Comparison of ENCODE assay signal across 19 cellular contexts in genomic region chr10:5125315-5126044, GRCh38. TPM values are rescaled to one million over a fixed set of nuclear protein-coding genes. Genes with fewer than 3 reads are reported as not detected.
DNase-seq lines count a peak whose midpoint lies in the region; ATAC-seq, FAIRE-seq and TF ChIP-seq lines count a peak whose summit lies in the region.
"Had no signal": no experiment of that assay in that cellular context is flagged by ENCODE, and none has a peak within 500 bp of the region (broad histone marks: within the 10 kb centered on the region; RNA-seq: fewer than 3 reads in every experiment).

No MANE protein-coding gene starts in this region.

- H3K36me3 ChIP-seq in liver (ENCODE audit: control insufficient read depth in 4 of 4, insufficient read depth in 3 of 4, low read depth in 1 of 4, low read length in 3 of 4) (peaks cover 3 to 20% (median 12%) of the 10 kb centered on the region in 4 donors), HepG2 (replicated peaks in 1 of 2; ENCODE audit: control insufficient read depth in 1 of 2, insufficient read depth in 2 of 2, low read length in 2 of 2) (no peaks in the 10 kb centered on the region), psoas muscle (ENCODE audit: insufficient read depth in 1 of 2, low read depth in 1 of 2) (no peaks in the 10 kb centered on the region), lower lobe of right lung (no peaks in the 10 kb centered on the region)
- H3K36me3 ChIP-seq: BE2C, SJCRH30 had no signal

- no peaks in the 10 kb centered on the region for H3K9me3 ChIP-seq in liver (ENCODE audit: control insufficient read depth in 4 of 4, low read length in 3 of 4)
- peaks cover 15% of the 10 kb centered on the region for H3K9me3 ChIP-seq in HepG2 (ENCODE audit: low read length)
- peaks cover 11% of the 10 kb centered on the region for H3K9me3 ChIP-seq in psoas muscle
- no peaks in the 10 kb centered on the region for H3K9me3 ChIP-seq in lower lobe of right lung
- H3K9me3 ChIP-seq: BE2C, SJCRH30 had no signal

- H3K27ac ChIP-seq in liver (ENCODE audit: low read depth in 1 of 2, low read length in 2 of 2) (peak overlapping the region; percentile 51 to 70), HepG2 (ENCODE audit: extremely low read length, insufficient read depth, low read length) (no peak overlapping the region), psoas muscle (no peak overlapping the region), lower lobe of right lung (no peak overlapping the region)
- H3K27ac ChIP-seq: SJCRH30 had no signal

- TF ChIP-seq CTCF in liver (IDR thresholded peaks at IDR 0.05; ENCODE audit: low read depth, low read length, missing input control) (no peak), HepG2 (CRISPR knock-in tag; IDR thresholded peaks at IDR 0.05) (no peak), fibroblast of mammary gland (conservative IDR thresholded peaks at IDR 0.05; ENCODE audit: control insufficient read depth, insufficient read depth, low read depth, low read length) (no peak), psoas muscle (IDR thresholded peaks at IDR 0.05) (no peak), lower lobe of right lung (IDR thresholded peaks at IDR 0.05) (no peak)

- no peak overlapping the region for H2AFZ ChIP-seq in HepG2 (ENCODE audit: low read length)

- no peak for TF ChIP-seq POLR2A in HepG2 (IDR thresholded peaks at IDR 0.05; ENCODE audit: insufficient read depth in 1 of 2, low read depth in 2 of 2, low read length in 2 of 2)

- no TSS peak for BruUV-seq in HepG2 (replicated peaks; lab: Mats Ljungman, UMichigan)

- CTCF ChIA-PET in HepG2 (lab: Yijun Ruan, JAX; ENCODE audit: low intra/inter-chr PET ratio, low total read pairs), result no interaction called here

- no peak overlapping the region for H3K9ac ChIP-seq in liver (ENCODE audit: low read depth in 1 of 2, low read length in 2 of 2)
- no peak overlapping the region for H3K9ac ChIP-seq in HepG2 (ENCODE audit: insufficient read depth, low read depth, low read length)

- H3K79me2 ChIP-seq in HepG2 (ENCODE audit: insufficient read depth, low read length), result no peaks in the 10 kb centered on the region

- 77% methylated on average over 3 of the region's 3 CpGs for WGBS in liver
- WGBS in HepG2 (ENCODE audit: low lambda C conversion rate), result 93% methylated on average over 3 of the region's 3 CpGs
- WGBS in psoas muscle, 3 donors, result 51 to 74% (median 73%) methylated on average over 3 of the region's 3 CpGs

- H3K4me3 ChIP-seq in liver (ENCODE audit: low read depth in 1 of 3, low read length in 3 of 3) (no peak overlapping the region), HepG2 (replicated peaks in 1 of 3; ENCODE audit: insufficient read depth in 1 of 3, low read depth in 2 of 3, low read length in 3 of 3) (no peak overlapping the region), fibroblast of mammary gland (ENCODE audit: control insufficient read depth, low read depth, low read length) (no peak overlapping the region), psoas muscle (no peak overlapping the region), lower lobe of right lung (no peak overlapping the region)
- H3K4me3 ChIP-seq: GM12878, SJCRH30 had no signal

- no peak overlapping the region for H3K4me2 ChIP-seq in HepG2 (ENCODE audit: low read depth, low read length)

- DNase-seq in HepG2 (ENCODE audit: low spot score) (no peak), fibroblast of mammary gland (ENCODE audit: low read depth) (peak; percentile 0), psoas muscle (no peak), lower lobe of right lung (no peak), NCI-H2081 (lab: John Stamatoyannopoulos, UW) (no peak), T-helper 9 cell (no peak)
- DNase-seq: BE2C, DND-41, H7, NCI-H1092 treated with DMSO at 0.1 percent for 48 hours, NCI-H146, NCI-H2029, NCI-H524 treated with DMSO at 0.1 percent for 48 hours, NCI-H82 had no signal

- POLR2A ChIA-PET in HepG2 (lab: Yijun Ruan, JAX), result no interaction called here

- H3K4me1 ChIP-seq in liver (ENCODE audit: control insufficient read depth in 4 of 4, insufficient read depth in 4 of 4, low read length in 3 of 4) (peaks cover 8 to 36% (median 31%) of the 10 kb centered on the region in 4 donors), HepG2 (ENCODE audit: insufficient read depth, low read length) (peaks cover 10% of the 10 kb centered on the region; the same call in 1 of the 2 replicates), psoas muscle (no peaks in the 10 kb centered on the region), lower lobe of right lung (no peaks in the 10 kb centered on the region)
- H3K4me1 ChIP-seq: BE2C, SJCRH30 had no signal

- TF ChIP-seq EP300 in HepG2 (IDR thresholded peaks at IDR 0.05; ENCODE audit: low read depth in 2 of 2, low read length in 2 of 2), result no peak
- TF ChIP-seq EP300 in HepG2 (CRISPR knock-in tag; IDR thresholded peaks at IDR 0.05; ENCODE audit: borderline replicate concordance), result no peak

- H3K27me3 ChIP-seq in liver (ENCODE audit: control insufficient read depth in 4 of 4, insufficient read depth in 4 of 4, low read length in 3 of 4) (no peaks in the 10 kb centered on the region), HepG2 (ENCODE audit: control insufficient read depth in 1 of 2, insufficient read depth in 2 of 2, low read length in 2 of 2) (no peaks in the 10 kb centered on the region), psoas muscle (ENCODE audit: insufficient read depth in 3 of 3, low read length in 2 of 3) (no peaks in the 10 kb centered on the region), lower lobe of right lung (ENCODE audit: low read depth) (no peaks in the 10 kb centered on the region)
- H3K27me3 ChIP-seq: BE2C, SJCRH30 had no signal

- peak; percentile 36 to 58 for TF ChIP-seq RAD21 in liver (IDR thresholded peaks at IDR 0.05)
- no peak for TF ChIP-seq RAD21 in HepG2 (CRISPR knock-in tag; IDR thresholded peaks at IDR 0.05)

- no peaks in the 10 kb centered on the region for H4K20me1 ChIP-seq in HepG2 (ENCODE audit: insufficient read depth, low read length)

- intact Hi-C loops in HepG2 (cut with micrococcal nuclease; ENCODE audit: unreplicated experiment) (no loop called here), psoas muscle (cut with DNase I) (no loop called here), lower lobe of right lung (cut with DNase I) (no loop called here)

- no peak for ATAC-seq in HepG2
- peak in 3 of 4 donors; percentile 30 to 43 (median 35) for ATAC-seq in psoas muscle
- no peak for ATAC-seq in lower lobe of right lung
- ATAC-seq: GM12878 had no signal

- FAIRE-seq in HepG2 (lab: Jason Lieb, UNC), result no peak
- FAIRE-seq: A204.1, GM12878 had no signal

- in situ Hi-C loops in HepG2 (cut with HindIII; ENCODE audit: extremely low pct_ligation_motif_present, low pct_unique_long_range_greater_than_20kb), result no loop called here

RNA-seq across cellular contexts. Expression of gene AKR1C3, which starts 31.3 kb away (rescaled TPM):
- 100 to 1,000 TPM in 1 of 2 donors, 10 to 100 TPM in 1; 65.8 to 205 TPM for total RNA-seq in liver
- 100 to 1,000 TPM; 142 to 292 TPM for polyA plus RNA-seq in liver
- total RNA-seq in HepG2 (2016; rRNA removed; fragmentation: Illumina TruSeq; extraction: Trizol), result 368 and 551 TPM in 2 replicates
- 134 and 147 TPM in 2 replicates for total RNA-seq in HepG2 (2016; cell fraction: cytosol; rRNA removed; fragmentation: Illumina TruSeq; extraction: Trizol; ENCODE audit: low read depth)
- 369 and 539 TPM in 2 replicates for total RNA-seq in HepG2 (2016; cell fraction: insoluble cytoplasmic fraction; rRNA removed; fragmentation: Illumina TruSeq; extraction: Trizol)
- total RNA-seq in HepG2 (2016; cell fraction: membrane; rRNA removed; fragmentation: Illumina TruSeq; extraction: Trizol), result 138 and 154 TPM in 2 replicates
- 156 and 162 TPM in 2 replicates for total RNA-seq in HepG2 (2016; cell fraction: nucleus; rRNA removed; fragmentation: Illumina TruSeq; extraction: Trizol)
- 510 and 532 TPM in 2 replicates for polyA plus RNA-seq in HepG2 (2011; rRNA removed)
- 458 and 549 TPM in 2 replicates for polyA plus RNA-seq in HepG2 (2011; cell fraction: cytosol; rRNA removed)
- 116 and 167 TPM in 2 replicates for polyA plus RNA-seq in HepG2 (2011; cell fraction: nucleus; rRNA removed)
- polyA plus RNA-seq in HepG2 (2012), result 489 and 651 TPM in 2 replicates
- polyA plus RNA-seq in HepG2 (2016; cell fraction: cytosol; fragmentation: Illumina TruSeq; extraction: Trizol; ENCODE audit: low read depth), result 110 and 117 TPM in 2 replicates
- 384 and 400 TPM in 2 replicates for polyA plus RNA-seq in HepG2 (2016; cell fraction: insoluble cytoplasmic fraction; fragmentation: Illumina TruSeq; extraction: Trizol; ENCODE audit: low read depth)
- 91.8 and 107 TPM in 2 replicates for polyA plus RNA-seq in HepG2 (2016; cell fraction: membrane; fragmentation: Illumina TruSeq; extraction: Trizol; ENCODE audit: low read depth)
- 144 and 160 TPM in 2 replicates for polyA plus RNA-seq in HepG2 (2016; cell fraction: nucleus; fragmentation: Illumina TruSeq; extraction: Trizol; ENCODE audit: insufficient read depth, low read depth)
- polyA minus RNA-seq in HepG2 (2011; rRNA and poly(A)+ RNA removed; ENCODE audit: low replicate concordance), result 210 and 278 TPM in 2 replicates
- polyA minus RNA-seq in HepG2 (2011; cell fraction: cytosol; rRNA and poly(A)+ RNA removed), result 143 and 173 TPM in 2 replicates
- 118 and 193 TPM in 2 replicates for polyA minus RNA-seq in HepG2 (2011; cell fraction: nucleus; rRNA and poly(A)+ RNA removed)
- total RNA-seq in psoas muscle, result 1,000 to 10,000 TPM in 1 of 4 donors, 10 to 100 TPM in 3; 20.6 to 1,247 (median 39.8) TPM
- 100 to 1,000 TPM in 1 of 3 donors, 10 to 100 TPM in 2; 16.6 to 365 (median 33.7) TPM for polyA plus RNA-seq in psoas muscle
- 84.4 TPM for total RNA-seq in lower lobe of right lung
- total RNA-seq: OCI-LY7 had no signal

RNA-seq across cellular contexts. Expression of gene AKR1C8, which starts 59.5 kb away (rescaled TPM):
- total RNA-seq in liver, result 10 to 100 TPM in 1 of 2 donors, not detected in 1; 28.5 TPM
- 10 to 100 TPM in 1 of 2 donors, 1 to 10 TPM in 1; 2.5 to 19.2 TPM for polyA plus RNA-seq in liver
- total RNA-seq in HepG2 (2016; rRNA removed; fragmentation: Illumina TruSeq; extraction: Trizol), result not detected in 2 replicates
- total RNA-seq in HepG2 (2016; cell fraction: cytosol; rRNA removed; fragmentation: Illumina TruSeq; extraction: Trizol; ENCODE audit: low read depth), result not detected in 2 replicates
- total RNA-seq in HepG2 (2016; cell fraction: insoluble cytoplasmic fraction; rRNA removed; fragmentation: Illumina TruSeq; extraction: Trizol), result not detected in 2 replicates
- not detected in 2 replicates for total RNA-seq in HepG2 (2016; cell fraction: membrane; rRNA removed; fragmentation: Illumina TruSeq; extraction: Trizol)
- not detected in 2 replicates for total RNA-seq in HepG2 (2016; cell fraction: nucleus; rRNA removed; fragmentation: Illumina TruSeq; extraction: Trizol)
- polyA plus RNA-seq in HepG2 (2011; rRNA removed), result 0.03 and 0.12 TPM in 2 replicates
- not detected in 2 replicates for polyA plus RNA-seq in HepG2 (2011; cell fraction: cytosol; rRNA removed)
- polyA plus RNA-seq in HepG2 (2011; cell fraction: nucleus; rRNA removed), result 0.09 and 0.16 TPM in 2 replicates
- polyA plus RNA-seq in HepG2 (2012), result 0.12 TPM in 1 of 2 replicates, not detected in the other
- not detected in 2 replicates for polyA plus RNA-seq in HepG2 (2016; cell fraction: cytosol; fragmentation: Illumina TruSeq; extraction: Trizol; ENCODE audit: low read depth)
- not detected in 2 replicates for polyA plus RNA-seq in HepG2 (2016; cell fraction: insoluble cytoplasmic fraction; fragmentation: Illumina TruSeq; extraction: Trizol; ENCODE audit: low read depth)
- not detected in 2 replicates for polyA plus RNA-seq in HepG2 (2016; cell fraction: membrane; fragmentation: Illumina TruSeq; extraction: Trizol; ENCODE audit: low read depth)
- polyA plus RNA-seq in HepG2 (2016; cell fraction: nucleus; fragmentation: Illumina TruSeq; extraction: Trizol; ENCODE audit: insufficient read depth, low read depth), result not detected in 2 replicates
- polyA minus RNA-seq in HepG2 (2011; rRNA and poly(A)+ RNA removed; ENCODE audit: low replicate concordance), result 0.14 TPM in 1 of 2 replicates, not detected in the other
- not detected in 2 replicates for polyA minus RNA-seq in HepG2 (2011; cell fraction: cytosol; rRNA and poly(A)+ RNA removed)
- polyA minus RNA-seq in HepG2 (2011; cell fraction: nucleus; rRNA and poly(A)+ RNA removed), result 0.62 and 0.64 TPM in 2 replicates
- not detected for total RNA-seq in psoas muscle
- polyA plus RNA-seq in psoas muscle, result not detected
- total RNA-seq in lower lobe of right lung, result 0.83 TPM
- total RNA-seq: GM12878, H7, OCI-LY7 had no signal

Comparison
In these comparisons a context has a peak if more than half of its experiments do, and no peak if none do; other contexts are left out.
1. H3K27ac ChIP-seq: peak in liver (2 of 2); none in HepG2 (single experiment), psoas muscle (single experiment) and lower lobe of right lung (single experiment).
2. ATAC-seq: peak in psoas muscle (3 of 4); none in HepG2 (single experiment) and lower lobe of right lung (0 of 2).